ENCODE assay signal across 8 cellular contexts in genomic region chr6:159982726-159983506, GRCh38. TPM values are rescaled to one million over a fixed set of nuclear protein-coding genes. Genes with fewer than 3 reads are reported as not detected.
DNase-seq lines count a peak whose midpoint lies in the region; ATAC-seq lines count a peak whose summit lies in the region.

No MANE protein-coding gene starts in this region.

- POLR2A ChIA-PET in naive thymus-derived CD8-positive, alpha-beta T cell (lab: Charles Lee) = interaction anchor here (0.9 to 6.3 kb wide), 4 partner anchors 11 to 256 kb away, joined by 4 to 47 read pairs (median 9); partner anchors contain the start of genes IGF2R and WTAP

- H3K27ac Mint-ChIP-seq in naive thymus-derived CD8-positive, alpha-beta T cell = peak overlapping the region; percentile 86 to 94 (median 90)

- H3K4me3 Mint-ChIP-seq in naive thymus-derived CD8-positive, alpha-beta T cell = peak overlapping the region; percentile 66 to 85 (median 79)

- H3K9me3 Mint-ChIP-seq in naive thymus-derived CD8-positive, alpha-beta T cell = peaks cover 0 to 3% (median 0%) of the 10 kb centered on the region in 9 donors

- H3K36me3 Mint-ChIP-seq in naive thymus-derived CD8-positive, alpha-beta T cell = no peaks in the 10 kb centered on the region

- intact Hi-C loops in left colon (cut with DNase I, micrococcal nuclease) = no loop called here

- no peaks in the 10 kb centered on the region for H3K27me3 Mint-ChIP-seq in naive thymus-derived CD8-positive, alpha-beta T cell

- no peak overlapping the region for H3K9ac ChIP-seq in adipocyte (ENCODE audit: low read length)

- H3K4me1 Mint-ChIP-seq in naive thymus-derived CD8-positive, alpha-beta T cell = peaks cover 46 to 96% (median 94%) of the 10 kb centered on the region in 4 donors

- no peaks in the 10 kb centered on the region for H3K36me3 ChIP-seq in adipocyte (ENCODE audit: control insufficient read depth, insufficient read depth, low read length, severe bottlenecking)

- H3K4me1 ChIP-seq in adipocyte (ENCODE audit: control insufficient read depth, insufficient read depth, low read length) = peaks cover 56% of the 10 kb centered on the region

- DNase-seq in HT1080 (ENCODE audit: low read depth) = peak; percentile 6
- peak; percentile 58 for DNase-seq in adipocyte (ENCODE audit: low read depth)
- DNase-seq in naive thymus-derived CD8-positive, alpha-beta T cell = peak in 2 of 10 donors; percentile 42 to 43
- DNase-seq in cerebellar nuclear complex (lab: John Stamatoyannopoulos, UW) = no peak
- no peak for DNase-seq in NCI-H2081 (lab: John Stamatoyannopoulos, UW)
- DNase-seq in left colon = no peak
- DNase-seq in NCI-H187 treated with DMSO at 0.1 percent for 48 hours (lab: John Stamatoyannopoulos, UW) = no peak

- H3K9me3 ChIP-seq in adipocyte (ENCODE audit: control insufficient read depth, low read length) = no peaks in the 10 kb centered on the region

- H3K4me3 ChIP-seq in GM08714 (ENCODE audit: low read length) = peak overlapping the region; percentile 30; the same call in 1 of the 2 replicates
- H3K4me3 ChIP-seq in adipocyte (ENCODE audit: low read length) = no peak overlapping the region

- H3K27me3 ChIP-seq in adipocyte (replicated peaks; ENCODE audit: control insufficient read depth, insufficient read depth, low read length) = no peaks in the 10 kb centered on the region

- ATAC-seq in naive thymus-derived CD8-positive, alpha-beta T cell = peak; percentile 36 to 57
- ATAC-seq in left colon = no peak

RNA-seq across cellular contexts. Expression of gene IGF2R, which starts 14.0 kb away (rescaled TPM):
- 38.1 and 39.1 TPM in 2 replicates for total RNA-seq in HT1080 (2014; rRNA removed; shearing (Covaris generic))
- 21.5 and 25.1 TPM in 2 replicates for polyA plus RNA-seq in HT1080 (2015; cell fraction: cytosol; rRNA removed)
- 236 and 253 TPM in 2 replicates for polyA plus RNA-seq in HT1080 (2015; cell fraction: nucleus; rRNA removed)
- total RNA-seq in naive thymus-derived CD8-positive, alpha-beta T cell = 10 to 100 TPM; 63.1 to 69.7 TPM
- polyA plus RNA-seq in naive thymus-derived CD8-positive, alpha-beta T cell = 10 to 100 TPM in 2 of 3 donors, 1 to 10 TPM in 1; 9.1 to 19.3 (median 13.6) TPM
- 100 to 1,000 TPM in 1 of 2 donors, 10 to 100 TPM in 1; 97.3 to 100 TPM for total RNA-seq in left colon

Comparison
In these comparisons a context has a peak if more than half of its experiments do, and no peak if none do; other contexts are left out.
1. DNase-seq: peak in HT1080 (single experiment) and adipocyte (single experiment); none in cerebellar nuclear complex (0 of 2), NCI-H2081 (0 of 2), left colon (0 of 2) and NCI-H187 treated with DMSO at 0.1 percent for 48 hours (single experiment).